ENCODE assay signal across 25 cellular contexts in the genomic region with DNA sequence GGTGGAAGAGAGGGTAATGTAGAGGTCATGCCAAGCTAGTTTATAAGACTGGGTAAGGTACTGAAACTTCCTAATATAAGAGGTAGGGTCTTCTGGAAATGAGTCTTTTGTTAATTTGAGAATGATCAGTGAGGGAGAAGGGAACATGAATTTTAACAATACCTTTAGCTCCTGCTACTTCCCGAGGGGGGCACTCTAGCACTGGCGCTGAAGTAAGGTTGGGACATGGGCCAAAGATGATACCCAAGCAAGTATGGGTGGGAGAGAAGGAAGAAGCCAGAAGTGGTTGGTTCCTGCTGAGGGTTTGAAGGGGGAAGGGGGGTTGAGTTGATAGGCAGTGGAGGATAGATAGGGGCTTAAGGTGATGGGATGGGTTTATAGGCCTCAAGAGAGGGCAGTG. TPM values are rescaled to one million over a fixed set of nuclear protein-coding genes. Genes with fewer than 3 reads are reported as not detected.
DNase-seq lines count a peak whose midpoint lies in the region; ATAC-seq, FAIRE-seq and TF ChIP-seq lines count a peak whose summit lies in the region.
"Had no signal": no experiment of that assay in that cellular context is flagged by ENCODE, and none has a peak within 500 bp of the region (broad histone marks: within the 10 kb centered on the region; RNA-seq: fewer than 3 reads in every experiment).

No MANE protein-coding gene starts in this region.

- H3K27ac ChIP-seq in A549, result no peak overlapping the region
- H3K27ac ChIP-seq in PC-3 (ENCODE audit: low read length), result no peak overlapping the region
- H3K27ac ChIP-seq in endodermal cell (ENCODE audit: low read depth, low read length), result no peak overlapping the region
- H3K27ac ChIP-seq in SJCRH30, result no peak overlapping the region
- H3K27ac ChIP-seq: 22Rv1; BLaER1 treated with 17β-estradiol and CSF1 and Interleukin-3, amounts not matched to agents 10 nM and 100 nM had no signal

- DNase-seq in A549 (ENCODE audit: low read depth in 1 of 2, low spot score in 1 of 2) (peak in 1 of 2 experiments; percentile 26), PC-3 (peak; percentile 35), endodermal cell (peak; percentile 13), NCI-H2081 treated with DMSO at 0.1 percent for 48 hours (lab: John Stamatoyannopoulos, UW) (no peak), SJCRH30 (no peak)
- DNase-seq: ACHN; AML-193; BE2C; CD4-positive, alpha-beta T cell; CD8-positive, alpha-beta memory T cell; DMS53; DMS79 treated with DMSO at 0.1 percent for 48 hours; GF-D8; GOT3 had no signal

- H3K9me3 ChIP-seq in A549, result no peaks in the 10 kb centered on the region
- H3K9me3 ChIP-seq in PC-3 (ENCODE audit: low read length), result no peaks in the 10 kb centered on the region
- peaks cover under 1% of the 10 kb centered on the region for H3K9me3 ChIP-seq in endodermal cell (ENCODE audit: control insufficient read depth, low read length)
- H3K9me3 ChIP-seq in SJCRH30 (replicated peaks), result no peaks in the 10 kb centered on the region
- H3K9me3 ChIP-seq: BE2C, HAP-1 had no signal

- H3K9me3 Mint-ChIP-seq in endodermal cell, result peaks cover 2% of the 10 kb centered on the region
- H3K9me3 Mint-ChIP-seq: CD4-positive, alpha-beta T cell; CD8-positive, alpha-beta memory T cell had no signal

- CTCF ChIA-PET in A549 (lab: Yijun Ruan, JAX), result interaction anchor here (0.7 to 5.7 kb wide), 12 partner anchors 9 to 146 kb away, joined by 3 to 29 read pairs (median 4); no protein-coding TSS in a partner anchor
- CTCF ChIA-PET in PC-3 (lab: Charles Lee), result interaction anchor here (0.8 kb wide), 1 partner anchor 32 kb away, joined by 3 read pairs; no protein-coding TSS in a partner anchor

- H3K4me2 ChIP-seq in A549 (no peak overlapping the region), PC-3 (ENCODE audit: low read length) (no peak overlapping the region)
- H3K4me2 ChIP-seq: BLaER1 treated with 17β-estradiol and CSF1 and Interleukin-3, amounts not matched to agents 10 nM and 100 nM had no signal

- no peak for FAIRE-seq in A549 (lab: Jason Lieb, UNC)
- FAIRE-seq: A204.1, GM12891, GM18507, H54 had no signal

- no TSS peak for BruUV-seq in PC-3 (replicated peaks; lab: Mats Ljungman, UMichigan)

- H4K20me1 ChIP-seq in PC-3 (ENCODE audit: low read length), result no peaks in the 10 kb centered on the region
- H4K20me1 ChIP-seq: BLaER1 treated with 17β-estradiol and CSF1 and Interleukin-3, amounts not matched to agents 10 nM and 100 nM had no signal

- peaks cover 6% of the 10 kb centered on the region for H3K4me1 ChIP-seq in A549
- peaks cover 4% of the 10 kb centered on the region; the same call in 1 of the 2 replicates for H3K4me1 ChIP-seq in PC-3 (ENCODE audit: insufficient read depth, low read length)
- H3K4me1 ChIP-seq in endodermal cell (ENCODE audit: control insufficient read depth, insufficient read depth, low read length), result no peaks in the 10 kb centered on the region
- H3K4me1 ChIP-seq in SJCRH30, result no peaks in the 10 kb centered on the region
- H3K4me1 ChIP-seq: BE2C, HAP-1 had no signal

- H3K27ac Mint-ChIP-seq in endodermal cell, result no peak overlapping the region
- H3K27ac Mint-ChIP-seq: CD14-positive monocyte; CD4-positive, alpha-beta T cell; CD8-positive, alpha-beta memory T cell had no signal

- no peaks in the 10 kb centered on the region for H3K27me3 ChIP-seq in PC-3 (ENCODE audit: low read length)
- no peaks in the 10 kb centered on the region for H3K27me3 ChIP-seq in endodermal cell (ENCODE audit: control insufficient read depth, insufficient read depth, low read length, poor library complexity, severe bottlenecking)
- no peaks in the 10 kb centered on the region; the same call in 1 of the 2 replicates for H3K27me3 ChIP-seq in SJCRH30
- H3K27me3 ChIP-seq: BLaER1 treated with 17β-estradiol and CSF1 and Interleukin-3, amounts not matched to agents 10 nM and 100 nM had no signal

- H3K9me2 ChIP-seq in PC-3 (replicated peaks; ENCODE audit: low read length), result no peaks in the 10 kb centered on the region

- no peak for TF ChIP-seq EP300 in A549 (IDR thresholded peaks at IDR 0.05)

- 0 out of 3 replicates have a peak, but pooled peaks have one; percentile 19 for TF ChIP-seq CTCF in A549 (IDR thresholded peaks at IDR 0.05)
- TF ChIP-seq CTCF in PC-3 (conservative IDR thresholded peaks at IDR 0.05; ENCODE audit: low read depth, low read length), result peak; percentile 52
- TF ChIP-seq CTCF in endodermal cell (conservative IDR thresholded peaks at IDR 0.05), result no peak

- 46% methylated on average over 2 of the region's 2 CpGs for WGBS in A549 (ENCODE audit: missing lambda C conversion rate)
- WGBS in endodermal cell (ENCODE audit: insufficient coverage in 1 of 2, insufficient read length in 1 of 2), 2 experiments, result 94% methylated on average over 2 of the region's 2 CpGs; no CpG with 5 or more reads in 1 of the 2 experiments

- no peaks in the 10 kb centered on the region for H3K36me3 Mint-ChIP-seq in endodermal cell (ENCODE audit: low read depth)
- H3K36me3 Mint-ChIP-seq: CD14-positive monocyte; CD8-positive, alpha-beta memory T cell had no signal

- TF ChIP-seq POLR2A in A549 (IDR thresholded peaks at IDR 0.05; ENCODE audit: low read length), result no peak

- H3K27me3 Mint-ChIP-seq in endodermal cell (ENCODE audit: insufficient read depth), result no peaks in the 10 kb centered on the region
- H3K27me3 Mint-ChIP-seq: CD4-positive, alpha-beta T cell had no signal

- H3K36me3 ChIP-seq in PC-3 (ENCODE audit: low read depth, low read length) (no peaks in the 10 kb centered on the region), endodermal cell (ENCODE audit: control insufficient read depth, insufficient read depth, low read length) (no peaks in the 10 kb centered on the region), SJCRH30 (no peaks in the 10 kb centered on the region)
- H3K36me3 ChIP-seq: BE2C; BLaER1 treated with 17β-estradiol and CSF1 and Interleukin-3, amounts not matched to agents 10 nM and 100 nM; HAP-1 had no signal

- no peak overlapping the region for H3K4me3 Mint-ChIP-seq in endodermal cell
- H3K4me3 Mint-ChIP-seq: CD14-positive monocyte; CD4-positive, alpha-beta T cell; CD8-positive, alpha-beta memory T cell had no signal

- H2AFZ ChIP-seq in PC-3 (ENCODE audit: low read length), result no peak overlapping the region

- no peaks in the 10 kb centered on the region for H3K79me2 ChIP-seq in PC-3 (ENCODE audit: low read length)

- H3K4me3 ChIP-seq in A549, result no peak overlapping the region
- H3K4me3 ChIP-seq in PC-3 (ENCODE audit: low read length), result no peak overlapping the region
- no peak overlapping the region for H3K4me3 ChIP-seq in endodermal cell (ENCODE audit: low read length)
- no peak overlapping the region for H3K4me3 ChIP-seq in SJCRH30
- H3K4me3 ChIP-seq: BLaER1 treated with 17β-estradiol and CSF1 and Interleukin-3, amounts not matched to agents 10 nM and 100 nM; HAP-1 had no signal

- ATAC-seq in A549, result peak in 1 of 2 experiments; percentile 61; a peak in 3 of 6 replicates
- no peak for ATAC-seq in PC-3
- no peak for ATAC-seq in HG03025 (IDR thresholded peaks at IDR 0.05; ENCODE audit: low FRiP score, unreplicated experiment)

- H3K9ac ChIP-seq in PC-3 (ENCODE audit: low read length), result no peak overlapping the region
- no peak overlapping the region for H3K9ac ChIP-seq in endodermal cell (ENCODE audit: extremely low read depth, low read length, poor library complexity, severe bottlenecking)
- H3K9ac ChIP-seq: BLaER1 treated with 17β-estradiol and CSF1 and Interleukin-3, amounts not matched to agents 10 nM and 100 nM had no signal

- POLR2A ChIA-PET in A549 (lab: Yijun Ruan, JAX), result no interaction called here
- POLR2A ChIA-PET in PC-3 (lab: Charles Lee; ENCODE audit: unreplicated experiment), result no interaction called here

- peak; percentile 50 to 71 for TF ChIP-seq RAD21 in A549 (conservative IDR thresholded peaks at IDR 0.05 in 1 of 2, IDR thresholded peaks at IDR 0.05 in 1 of 2)

- no peaks in the 10 kb centered on the region for H3F3A ChIP-seq in PC-3 (ENCODE audit: low read length, unreplicated experiment)

- intact Hi-C loops in PC-3 (cut with micrococcal nuclease), result loop anchor here (5.0 kb wide), 1 partner anchor 37 kb away; no protein-coding TSS in a partner anchor

- H3K4me1 Mint-ChIP-seq in endodermal cell, result peaks cover 7% of the 10 kb centered on the region
- H3K4me1 Mint-ChIP-seq: CD8-positive, alpha-beta memory T cell had no signal

TF ChIP-seq in A549, 52 proteins besides CTCF, POLR2A, EP300 and RAD21:
- TF ChIP-seq SMC3 (IDR thresholded peaks at IDR 0.05) (peak; percentile 32; the same call in 1 of the 3 replicates), HOXB5 (CRISPR knock-in tag; IDR thresholded peaks at IDR 0.05) (no peak)

RNA-seq across cellular contexts. Expression of gene RNASE1, which starts 32.3 kb away (rescaled TPM):
- polyA plus RNA-seq in A549 (2011; rRNA removed), result 0.98 and 1.1 TPM in 2 replicates
- polyA plus RNA-seq in A549 (2012; cell fraction: cytosol; rRNA removed), result 0.54 and 0.57 TPM in 2 replicates
- 0.26 and 0.66 TPM in 2 replicates for polyA plus RNA-seq in A549 (2012; cell fraction: nucleus; rRNA removed)
- polyA plus RNA-seq in A549 (2017; fragmentation: RNase III; extraction: RNeasy Plus Mini Kit Qiagen cat#74134 plus additional on column Dnase treatment), result 0.13 to 0.55 TPM (median 0.16 TPM) in 3 replicates
- 0.19 and 2.5 TPM in 2 replicates for polyA minus RNA-seq in A549 (2011; rRNA and poly(A)+ RNA removed)
- 0.23 and 0.51 TPM in 2 replicates for total RNA-seq in PC-3 (2014; rRNA removed)
- total RNA-seq in endodermal cell, result 10 to 100 TPM in 1 of 2 donors, 1 to 10 TPM in 1; 9.9 to 10.7 TPM
- 41.2 TPM for polyA plus RNA-seq in endodermal cell (2013, experiment 1 of 2)
- polyA plus RNA-seq in endodermal cell (2013, experiment 2 of 2), result 25.8 TPM
- not detected in 2 replicates for total RNA-seq in SJCRH30 (2014; rRNA removed; shearing (Covaris generic))
- total RNA-seq: CD4-positive, alpha-beta T cell had no signal
- polyA plus RNA-seq: CD8-positive, alpha-beta memory T cell had no signal

RNA-seq across cellular contexts. Expression of gene RNASE6, which starts 53.8 kb away (rescaled TPM):
- not detected in 2 replicates for polyA plus RNA-seq in A549 (2011; rRNA removed)
- not detected in 2 replicates for polyA plus RNA-seq in A549 (2012; cell fraction: cytosol; rRNA removed)
- polyA plus RNA-seq in A549 (2012; cell fraction: nucleus; rRNA removed), result not detected in 2 replicates
- not detected in 3 replicates for polyA plus RNA-seq in A549 (2017; fragmentation: RNase III; extraction: RNeasy Plus Mini Kit Qiagen cat#74134 plus additional on column Dnase treatment)
- polyA minus RNA-seq in A549 (2011; rRNA and poly(A)+ RNA removed), result not detected in 2 replicates
- total RNA-seq in PC-3 (2014; rRNA removed), result not detected in 2 replicates
- not detected for total RNA-seq in endodermal cell
- not detected for polyA plus RNA-seq in endodermal cell (2013, experiment 1 of 2)
- polyA plus RNA-seq in endodermal cell (2013, experiment 2 of 2), result 0.33 TPM
- total RNA-seq in SJCRH30 (2014; rRNA removed; shearing (Covaris generic)), result not detected in 2 replicates
- total RNA-seq: G401 had no signal

RNA-seq across cellular contexts. Expression of gene RNASE3, which starts 56.3 kb away (rescaled TPM):
- polyA plus RNA-seq in A549 (2011; rRNA removed), result not detected in 2 replicates
- not detected in 2 replicates for polyA plus RNA-seq in A549 (2012; cell fraction: cytosol; rRNA removed)
- not detected in 2 replicates for polyA plus RNA-seq in A549 (2012; cell fraction: nucleus; rRNA removed)
- polyA plus RNA-seq in A549 (2017; fragmentation: RNase III; extraction: RNeasy Plus Mini Kit Qiagen cat#74134 plus additional on column Dnase treatment), result not detected in 3 replicates
- polyA minus RNA-seq in A549 (2011; rRNA and poly(A)+ RNA removed), result not detected in 2 replicates
- not detected in 2 replicates for total RNA-seq in PC-3 (2014; rRNA removed)
- not detected for total RNA-seq in endodermal cell
- not detected for polyA plus RNA-seq in endodermal cell (2013, experiment 1 of 2)
- not detected for polyA plus RNA-seq in endodermal cell (2013, experiment 2 of 2)
- total RNA-seq in SJCRH30 (2014; rRNA removed; shearing (Covaris generic)), result not detected in 2 replicates
- total RNA-seq: CD4-positive, alpha-beta T cell; CD8-positive, alpha-beta memory T cell; Daoy; G401 had no signal
- polyA plus RNA-seq: CD8-positive, alpha-beta memory T cell had no signal

Comparison
In these comparisons a context has a peak if more than half of its experiments do, and no peak if none do; other contexts are left out.
1. DNase-seq: peak in PC-3 (single experiment) and endodermal cell (single experiment); none in NCI-H2081 treated with DMSO at 0.1 percent for 48 hours (single experiment) and SJCRH30 (0 of 2).